ENCODE assay signal across 8 cellular contexts in the genomic region with DNA sequence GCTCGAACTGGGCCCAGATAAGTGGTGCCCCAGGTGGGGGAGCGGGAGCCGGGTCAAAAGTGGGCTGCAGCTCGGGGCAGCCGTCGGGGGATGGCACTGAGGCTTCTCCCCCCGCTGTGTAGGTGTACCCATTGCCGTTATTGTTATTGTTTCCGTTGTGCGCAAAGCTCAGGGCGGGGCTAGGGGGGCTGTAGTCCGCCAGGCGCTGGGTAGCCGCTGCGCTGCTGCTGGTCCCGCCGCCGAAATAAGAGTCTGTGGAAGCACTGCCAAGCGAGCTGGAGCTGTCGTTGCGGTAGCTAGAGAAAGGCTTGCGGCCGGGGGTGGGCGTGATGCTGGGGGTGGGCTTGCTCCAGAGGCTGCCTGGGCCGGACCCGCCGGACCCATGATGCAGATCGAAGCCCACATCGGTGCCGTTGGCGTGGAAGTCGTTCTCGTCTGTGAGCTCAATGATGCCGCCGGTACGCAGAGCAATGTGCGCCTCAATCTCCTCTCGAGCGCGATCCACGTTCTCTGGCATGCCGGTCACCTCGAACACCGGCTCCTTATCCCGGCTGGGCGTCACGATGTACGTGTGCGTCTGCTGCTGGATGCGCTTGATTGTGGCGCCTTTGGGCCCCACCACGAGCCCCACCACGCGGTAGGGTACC. TPM values are rescaled to one million over a fixed set of nuclear protein-coding genes. Genes with fewer than 3 reads are reported as not detected.
A peak's percentile ranks its signal among the peaks of the same experiment; 100 is the strongest.
DNase-seq lines count a peak whose midpoint lies in the region; TF ChIP-seq lines count a peak whose summit lies in the region.

No MANE protein-coding gene starts in this region.

- H3K9ac ChIP-seq in mammary epithelial cell (ENCODE audit: insufficient read depth, low read length) (no peak overlapping the region), mesenchymal stem cell (ENCODE audit: low read length) (peak overlapping the region; percentile 76)

- H2BK15ac ChIP-seq in mesenchymal stem cell (ENCODE audit: low read depth, poor library complexity, severe bottlenecking), result no peak overlapping the region

- H3K27me3 ChIP-seq in cardiac muscle cell, result peaks cover 45% of the 10 kb centered on the region
- H3K27me3 ChIP-seq in mammary epithelial cell (ENCODE audit: insufficient read depth, low read length), result no peaks in the 10 kb centered on the region
- H3K27me3 ChIP-seq in mesenchymal stem cell (ENCODE audit: control insufficient read depth in 1 of 2, insufficient read depth in 1 of 2, low read length in 2 of 2), result peaks cover 10 to 21% of the 10 kb centered on the region in 2 experiments

- in situ Hi-C loops in mammary epithelial cell (cut with MboI; ENCODE audit: low sequenced_read_pairs in 2 of 2), result no loop called here

- H3K4me2 ChIP-seq in mammary epithelial cell (ENCODE audit: insufficient read depth, low read depth, low read length), result peak overlapping the region; percentile 94
- H3K4me2 ChIP-seq in mesenchymal stem cell (ENCODE audit: low read length, poor library complexity, severe bottlenecking), result peak overlapping the region; percentile 89

- H3K23ac ChIP-seq in mesenchymal stem cell (ENCODE audit: low read length in 2 of 2), result peak overlapping the region in 1 of 2 experiments; percentile 6

- dilution Hi-C loops in mammary epithelial cell (cut with HindIII; ENCODE audit: low sequenced_read_pairs), result no loop called here

- H3K27ac ChIP-seq in cardiac muscle cell (no peak overlapping the region), mammary epithelial cell (ENCODE audit: insufficient read depth, low read depth, low read length) (no peak overlapping the region), mesenchymal stem cell (ENCODE audit: low read length, poor library complexity, severe bottlenecking) (peak overlapping the region; percentile 6), urinary bladder (ENCODE audit: low read depth) (no peak overlapping the region)

- H3K9me3 ChIP-seq in cardiac muscle cell (ENCODE audit: low read depth) (no peaks in the 10 kb centered on the region), mammary epithelial cell (replicated peaks; ENCODE audit: insufficient read depth, low read length) (no peaks in the 10 kb centered on the region), mesenchymal stem cell (ENCODE audit: control insufficient read depth, low read length) (no peaks in the 10 kb centered on the region)

- no peaks in the 10 kb centered on the region for H3K36me3 ChIP-seq in cardiac muscle cell
- H3K36me3 ChIP-seq in mammary epithelial cell (ENCODE audit: insufficient read depth, low read length), result no peaks in the 10 kb centered on the region
- peaks cover 0 to 14% of the 10 kb centered on the region in 2 experiments for H3K36me3 ChIP-seq in mesenchymal stem cell (ENCODE audit: control insufficient read depth in 1 of 2, insufficient read depth in 2 of 2, low read depth in 1 of 2, low read length in 2 of 2)
- no peaks in the 10 kb centered on the region for H3K36me3 ChIP-seq in urinary bladder (ENCODE audit: insufficient read depth)

- H2AFZ ChIP-seq in mammary epithelial cell (ENCODE audit: low read depth, low read length) (peak overlapping the region; percentile 89), mesenchymal stem cell (ENCODE audit: low read depth, low read length) (no peak overlapping the region)

- BruUV-seq in mammary epithelial cell (replicated peaks; lab: Mats Ljungman, UMichigan), result no TSS peak

- H4K20me1 ChIP-seq in mammary epithelial cell (ENCODE audit: insufficient read depth, low read length), result no peaks in the 10 kb centered on the region

- WGBS in mammary epithelial cell (ENCODE audit: low coverage, missing lambda C conversion rate), result 20% methylated on average over 12 of the region's 54 CpGs
- 17% methylated on average over 52 of the region's 54 CpGs for WGBS in mesenchymal stem cell
- WGBS in urinary bladder, result 23% methylated on average over 54 of the region's 54 CpGs

- peak overlapping the region in 1 of 2 experiments; percentile 35 for H3K4ac ChIP-seq in mesenchymal stem cell (ENCODE audit: low read depth in 1 of 2, low read length in 2 of 2)

- H2BK5ac ChIP-seq in mesenchymal stem cell (ENCODE audit: low read depth, low read length, poor library complexity, severe bottlenecking), result no peak overlapping the region

- H3K4me3 ChIP-seq in cardiac muscle cell (peak overlapping the region; percentile 88), mammary epithelial cell (replicated peaks in 1 of 3; ENCODE audit: insufficient read depth in 1 of 3, low read depth in 2 of 3, low read length in 3 of 3) (peak overlapping the region; percentile 73 to 81 (median 77)), mesenchymal stem cell (ENCODE audit: insufficient read depth in 1 of 2, low read depth in 1 of 2, low read length in 2 of 2) (peak overlapping the region; percentile 87 to 89), urinary bladder (ENCODE audit: low read depth, low read length) (peak overlapping the region; percentile 79)

- H3K18ac ChIP-seq in mesenchymal stem cell (ENCODE audit: low read depth in 1 of 2, low read length in 2 of 2), result peak overlapping the region in 1 of 2 experiments; percentile 52

- H3K14ac ChIP-seq in mesenchymal stem cell (ENCODE audit: low read length in 2 of 2), result peak overlapping the region in 1 of 2 experiments; percentile 89

- peak in 1 of 2 donors; percentile 20 for DNase-seq in cardiac muscle cell (ENCODE audit: low read depth in 1 of 2, low spot score in 1 of 2)
- no peak for DNase-seq in cardiac septum (ENCODE audit: low spot score)
- no peak for DNase-seq in mammary epithelial cell
- no peak for DNase-seq in mesenchymal stem cell
- DNase-seq in NCI-H446 (lab: John Stamatoyannopoulos, UW), result no peak
- no peak for DNase-seq in NCI-H748 (lab: John Stamatoyannopoulos, UW; ENCODE audit: unreplicated experiment)
- no peak for DNase-seq in stimulated activated CD4-positive, alpha-beta T cell treated with anti-CD3 and anti-CD28 coated beads, Interleukin-4, amount 100 ng/mL, for 1 hour

- no peak overlapping the region for H2AK5ac ChIP-seq in mesenchymal stem cell (ENCODE audit: low read length, severe bottlenecking)

- no peak overlapping the region for H4K8ac ChIP-seq in mesenchymal stem cell (ENCODE audit: low read length)

- no peak for TF ChIP-seq CTCF in cardiac muscle cell (IDR thresholded peaks at IDR 0.05; ENCODE audit: low read depth, low read length)
- TF ChIP-seq CTCF in mammary epithelial cell (conservative IDR thresholded peaks at IDR 0.05 in 1 of 2, IDR thresholded peaks at IDR 0.05 in 1 of 2; ENCODE audit: extremely low read depth in 1 of 2, insufficient read depth in 1 of 2, low read depth in 1 of 2, low read length in 2 of 2), result no peak

- intact Hi-C loops in cardiac septum (cut with DNase I), result no loop called here
- intact Hi-C loops in mammary epithelial cell (cut with micrococcal nuclease), result loop anchor here (10.0 kb wide), 3 partner anchors 99 to 629 kb away; no protein-coding TSS in a partner anchor

- no peak overlapping the region for H2BK120ac ChIP-seq in mesenchymal stem cell (ENCODE audit: low read depth, low read length)

- peaks cover 6% of the 10 kb centered on the region for H3K79me1 ChIP-seq in mesenchymal stem cell (replicated peaks; ENCODE audit: low read length, poor library complexity, severe bottlenecking)

- no peaks in the 10 kb centered on the region for H3K79me2 ChIP-seq in mammary epithelial cell (ENCODE audit: insufficient read depth, low read length)

- H4K91ac ChIP-seq in mesenchymal stem cell (ENCODE audit: low read length), result peak overlapping the region; percentile 54

- peak overlapping the region in 1 of 2 experiments; percentile 49 for H2BK12ac ChIP-seq in mesenchymal stem cell (ENCODE audit: low read length in 2 of 2)

- CTCF ChIA-PET in mammary epithelial cell (lab: Charles Lee; ENCODE audit: low non-redundant PET), result no interaction called here

- H3K4me1 ChIP-seq in cardiac muscle cell (ENCODE audit: low read depth), result peaks cover 9% of the 10 kb centered on the region
- H3K4me1 ChIP-seq in mammary epithelial cell (ENCODE audit: insufficient read depth, low read length), result peaks cover 11% of the 10 kb centered on the region
- peaks cover 18% of the 10 kb centered on the region for H3K4me1 ChIP-seq in mesenchymal stem cell (ENCODE audit: control insufficient read depth, insufficient read depth, low read depth, low read length)
- no peaks in the 10 kb centered on the region for H3K4me1 ChIP-seq in urinary bladder (ENCODE audit: insufficient read depth)

RNA-seq across cellular contexts. Expression of gene MEX3B, which starts 2.0 kb away (rescaled TPM):
- total RNA-seq in cardiac muscle cell (12.4 and 12.7 TPM in 2 replicates), cardiac septum (2.6 TPM), mammary epithelial cell (10 to 100 TPM in 1 of 2 donors, 1 to 10 TPM in 1; 1.8 to 10.8 TPM), urinary bladder (17.1 TPM)
- polyA plus RNA-seq in cardiac muscle cell (2.4 and 3.8 TPM in 2 replicates), mammary epithelial cell (0.73 TPM), urinary bladder (3.6 TPM)
- polyA minus RNA-seq in mammary epithelial cell, result 1.2 TPM
- 5.3 TPM for polyA plus RNA-seq in mesenchymal stem cell (2013, experiment 1 of 2)
- 6.3 TPM for polyA plus RNA-seq in mesenchymal stem cell (2013, experiment 2 of 2)
